Comparison of ENCODE assay signal across 8 cellular contexts in genomic region chr17:20116683-20117309, GRCh38.
DNase-seq lines count a peak whose midpoint lies in the region; ATAC-seq and TF ChIP-seq lines count a peak whose summit lies in the region.

No MANE protein-coding gene starts in this region.

- H3K9ac ChIP-seq in HCT116 (ENCODE audit: low read length) = no peak overlapping the region

- H3K4me2 ChIP-seq in HCT116 (ENCODE audit: low read length) = peak overlapping the region; percentile 10; the same call in 1 of the 2 replicates

- peak; percentile 66 for DNase-seq in CD1c-positive myeloid dendritic cell (ENCODE audit: extremely low spot score)
- peak; percentile 53 for DNase-seq in HCT116 (ENCODE audit: low read depth, low spot score)
- DNase-seq in RWPE2 (ENCODE audit: low spot score) = no peak
- DNase-seq in activated gamma-delta T cell treated with anti-CD3 and anti-CD28 coated beads, Interleukin-2, amount 50 U/mL, for 16 hours (ENCODE audit: low read depth) = peak; percentile 27
- peak; percentile 39 for DNase-seq in germinal center (ENCODE audit: low spot score)
- no peak for DNase-seq in retinal pigment epithelial cell (ENCODE audit: low read depth)
- DNase-seq in islet precursor cell = no peak

- no peaks in the 10 kb centered on the region for H3K79me2 ChIP-seq in HCT116 (ENCODE audit: insufficient read depth, low read length)

- POLR2A ChIA-PET in HCT116 (lab: Charles Lee) = interaction anchor here (0.6 to 1.2 kb wide), 2 partner anchors 48 to 124 kb away, joined by 3 read pairs; no protein-coding TSS in a partner anchor

- no peak for TF ChIP-seq POLR2A in HCT116 (IDR thresholded peaks at IDR 0.05; ENCODE audit: borderline replicate concordance, extremely low read depth, insufficient read depth, insufficient read length)

- no TSS peak for BruUV-seq in HCT116 (replicated peaks; lab: Mats Ljungman, UMichigan)

- H3K27ac ChIP-seq in HCT116 (ENCODE audit: low read depth, low read length) = no peak overlapping the region
- no peak overlapping the region for H3K27ac ChIP-seq in RWPE2 (ENCODE audit: poor library complexity, severe bottlenecking)

- peak; percentile 90 for ATAC-seq in HCT116
- ATAC-seq in RWPE2 (ENCODE audit: low read depth) = peak; percentile 73
- no peak for ATAC-seq in GM19035 (IDR thresholded peaks at IDR 0.05; ENCODE audit: unreplicated experiment)

- CTCF ChIA-PET in HCT116 (lab: Charles Lee) = interaction anchor here (0.8 to 5.5 kb wide), 4 partner anchors 108 to 754 kb away, joined by 3 to 74 read pairs (median 4); partner anchors contain the start of genes B9D1 and SPECC1

- no peak overlapping the region for H2AFZ ChIP-seq in HCT116 (ENCODE audit: low read depth, low read length, poor library complexity, severe bottlenecking)

- no peaks in the 10 kb centered on the region for H3K9me3 ChIP-seq in HCT116 (ENCODE audit: control insufficient read depth in 1 of 2, insufficient read depth in 1 of 2, low read depth in 1 of 2, low read length in 2 of 2)
- no peaks in the 10 kb centered on the region for H3K9me3 ChIP-seq in RWPE2 (ENCODE audit: severe bottlenecking)

- RAD21 ChIA-PET in HCT116 (lab: Charles Lee; ENCODE audit: low non-redundant PET in 1 of 2, low total read pairs in 2 of 2, uncharacterized antibody in 2 of 2, unreplicated experiment in 2 of 2) = interaction anchor here (1.6 to 1.9 kb wide), 2 partner anchors 124 kb away, joined by 6 to 10 read pairs; no protein-coding TSS in a partner anchor

- TF ChIP-seq CTCF in HCT116 (IDR thresholded peaks at IDR 0.05 in 2 of 3, conservative IDR thresholded peaks at IDR 0.05 in 1 of 3; ENCODE audit: borderline replicate concordance in 1 of 3, insufficient read depth in 1 of 3, low read depth in 2 of 3, low read length in 2 of 3) = peak; percentile 77 to 83 (median 78)
- peak; percentile 87 for TF ChIP-seq CTCF in RWPE2 (IDR thresholded peaks at IDR 0.05; ENCODE audit: poor library complexity, severe bottlenecking)
- TF ChIP-seq CTCF in retinal pigment epithelial cell (conservative IDR thresholded peaks at IDR 0.05; ENCODE audit: low read depth, low read length) = peak; percentile 74

- no peaks in the 10 kb centered on the region for H3K9me2 ChIP-seq in HCT116 (ENCODE audit: insufficient read depth)

- H4K20me1 ChIP-seq in HCT116 (ENCODE audit: insufficient read depth) = no peaks in the 10 kb centered on the region

- H3K36me3 ChIP-seq in HCT116 (ENCODE audit: control insufficient read depth in 1 of 2, insufficient read depth in 2 of 2, low read length in 2 of 2) (no peaks in the 10 kb centered on the region), RWPE2 (ENCODE audit: low read depth) (no peaks in the 10 kb centered on the region)

- H3K27me3 ChIP-seq in HCT116 (ENCODE audit: insufficient read depth, low read length) = 0 out of 2 replicates have a peak, but pooled peaks cover 4% of the 10 kb centered on the region
- H3K27me3 ChIP-seq in RWPE2 (ENCODE audit: insufficient read depth, poor library complexity, severe bottlenecking) = no peaks in the 10 kb centered on the region

- peak; percentile 78 for TF ChIP-seq RAD21 in HCT116 (IDR thresholded peaks at IDR 0.05; ENCODE audit: low read depth)

- H3K4me3 ChIP-seq in HCT116 (replicated peaks in 1 of 2; ENCODE audit: low read depth in 1 of 2, low read length in 2 of 2) (no peak overlapping the region), RWPE2 (ENCODE audit: severe bottlenecking) (no peak overlapping the region), retinal pigment epithelial cell (ENCODE audit: low read length) (no peak overlapping the region)

- intact Hi-C loops in HCT116 (cut with micrococcal nuclease) = loop anchor here (1.0 kb wide), 1 partner anchor 124 kb away; no protein-coding TSS in a partner anchor

- H3K4me1 ChIP-seq in HCT116 (ENCODE audit: control insufficient read depth in 1 of 2, insufficient read depth in 2 of 2, low read length in 2 of 2) (peaks cover 2 to 3% of the 10 kb centered on the region in 2 experiments; a peak in 2 of 4 replicates), RWPE2 (ENCODE audit: insufficient read depth, poor library complexity, severe bottlenecking) (no peaks in the 10 kb centered on the region)

TF ChIP-seq in HCT116, 20 proteins besides CTCF, POLR2A, EP300 and RAD21:
- TF ChIP-seq POLR2AphosphoS5 (IDR thresholded peaks at IDR 0.05; ENCODE audit: low read depth, low read length) = no peak
- no peak for TF ChIP-seq ZNF274 (IDR thresholded peaks at IDR 0.05; ENCODE audit: low read depth, low read length)

Comparison
In these comparisons a context has a peak if more than half of its experiments do, and no peak if none do; other contexts are left out.
1. DNase-seq: peak in CD1c-positive myeloid dendritic cell (single experiment), HCT116 (single experiment), activated gamma-delta T cell treated with anti-CD3 and anti-CD28 coated beads, Interleukin-2, amount 50 U/mL, for 16 hours (single experiment) and germinal center (single experiment); none in RWPE2 (single experiment), retinal pigment epithelial cell (single experiment) and islet precursor cell (single experiment).
2. Peak in every context shown above with its lines, with median percentiles within 50 percentile points of each other: CTCF ChIP-seq.